16 cellular contexts compared by ENCODE assay signal in genomic region chr1:6464915-6465314, GRCh38. TPM values are rescaled to one million over a fixed set of nuclear protein-coding genes. Genes with fewer than 3 reads are reported as not detected.
DNase-seq lines count a peak whose midpoint lies in the region; ATAC-seq and TF ChIP-seq lines count a peak whose summit lies in the region.
"Had no signal": no experiment of that assay in that cellular context is flagged by ENCODE, and none has a peak within 500 bp of the region (broad histone marks: within the 10 kb centered on the region; RNA-seq: fewer than 3 reads in every experiment).

No MANE protein-coding gene starts in this region.

- H3K4me3 ChIP-seq in CD4-positive, alpha-beta memory T cell (ENCODE audit: low read length in 2 of 2) = peak overlapping the region; percentile 79 to 85
- H3K4me3 ChIP-seq in naive thymus-derived CD4-positive, alpha-beta T cell (ENCODE audit: low read length) = peak overlapping the region; percentile 89
- H3K4me3 ChIP-seq in lower lobe of right lung = no peak overlapping the region
- H3K4me3 ChIP-seq: A549, hepatocyte had no signal

- H3K9me3 ChIP-seq in CD4-positive, alpha-beta memory T cell (ENCODE audit: control insufficient read depth in 1 of 2, low read length in 2 of 2) = no peaks in the 10 kb centered on the region
- no peaks in the 10 kb centered on the region for H3K9me3 ChIP-seq in naive thymus-derived CD4-positive, alpha-beta T cell (ENCODE audit: control insufficient read depth in 2 of 3, low read length in 3 of 3)
- no peaks in the 10 kb centered on the region for H3K9me3 ChIP-seq in lower lobe of right lung
- H3K9me3 ChIP-seq: A549, SK-N-SH had no signal

- H3K36me3 Mint-ChIP-seq in activated CD4-positive, alpha-beta T cell treated with anti-CD3 and anti-CD28 coated beads, Interleukin-2, amount 10 ng/mL, durations not matched to agents 24 days and 14 days (ENCODE audit: low read depth) = peaks cover 40% of the 10 kb centered on the region
- H3K36me3 Mint-ChIP-seq in CD4-positive, alpha-beta memory T cell = peaks cover 23 to 43% of the 10 kb centered on the region in 2 donors
- peaks cover 42% of the 10 kb centered on the region for H3K36me3 Mint-ChIP-seq in activated T-helper 2 cell treated with anti-CD3 and anti-CD28 coated beads, Interferon-gamma antibody, Interleukin-2, Interleukin-4, amounts not matched to agents 10 μg/mL and 5 μg/mL and 100 μg/mL, durations not matched to agents 14 hours and 24 hours and 36 hours (ENCODE audit: low read depth)
- H3K36me3 Mint-ChIP-seq in naive thymus-derived CD4-positive, alpha-beta T cell = peaks cover 4 to 34% (median 17%) of the 10 kb centered on the region in 5 donors

- peaks cover 31% of the 10 kb centered on the region for H3K36me3 ChIP-seq in CD4-positive, alpha-beta memory T cell (ENCODE audit: insufficient read depth, low read length)
- peaks cover 9 to 43% (median 12%) of the 10 kb centered on the region in 3 experiments for H3K36me3 ChIP-seq in naive thymus-derived CD4-positive, alpha-beta T cell (ENCODE audit: control insufficient read depth in 2 of 3, insufficient read depth in 3 of 3, low read length in 3 of 3)
- peaks cover 16% of the 10 kb centered on the region for H3K36me3 ChIP-seq in lower lobe of right lung

- H3K27ac ChIP-seq in CD4-positive, alpha-beta memory T cell (ENCODE audit: low read depth, low read length) = peak overlapping the region; percentile 95
- peak overlapping the region; percentile 94 for H3K27ac ChIP-seq in naive thymus-derived CD4-positive, alpha-beta T cell (ENCODE audit: low read depth, low read length)
- H3K27ac ChIP-seq in lower lobe of right lung = no peak overlapping the region
- H3K27ac ChIP-seq: A549, hepatocyte had no signal

- intact Hi-C loops in activated CD4-positive, alpha-beta T cell treated with anti-CD3 and anti-CD28 coated beads, Interleukin-2, amount 10 ng/mL, durations not matched to agents 24 days and 14 days (cut with micrococcal nuclease) = loop anchor here (5.0 kb wide), 1 partner anchor 43 kb away; the partner anchor contains the start of gene ESPN
- intact Hi-C loops in CD4-positive, alpha-beta memory T cell (cut with micrococcal nuclease) = loop anchor here (1.0 to 10.0 kb wide), 2 partner anchors 16 to 320 kb away; partner anchors contain the start of gene CAMTA1
- intact Hi-C loops in activated T-helper 2 cell treated with anti-CD3 and anti-CD28 coated beads, Interferon-gamma antibody, Interleukin-2, Interleukin-4, amounts not matched to agents 10 μg/mL and 5 μg/mL and 100 μg/mL, durations not matched to agents 14 hours and 24 hours and 36 hours (cut with micrococcal nuclease) = no loop called here
- intact Hi-C loops in naive thymus-derived CD4-positive, alpha-beta T cell (cut with micrococcal nuclease) = loop anchor here (1.0 to 10.0 kb wide), 3 partner anchors 10 to 320 kb away; partner anchors contain the start of gene CAMTA1 (in 1 of the 2)
- intact Hi-C loops in lower lobe of right lung (cut with DNase I) = no loop called here

- POLR2A ChIA-PET in CD4-positive, alpha-beta memory T cell (lab: Charles Lee; ENCODE audit: partially characterized antibody) = interaction anchor here (1.2 to 18.2 kb wide), 9 partner anchors 11 to 159 kb away, joined by 3 to 390 read pairs (median 5); partner anchors contain the start of genes KLHL21, THAP3 and ZBTB48
- POLR2A ChIA-PET in naive thymus-derived CD4-positive, alpha-beta T cell (lab: Charles Lee) = interaction anchor here (0.6 to 11.7 kb wide), 3 partner anchors 14 to 137 kb away, joined by 3 to 165 read pairs (median 6); no protein-coding TSS in a partner anchor

- no peak for DNase-seq in activated CD4-positive, alpha-beta T cell treated with anti-CD3 and anti-CD28 coated beads, Interleukin-2, amount 10 ng/mL, durations not matched to agents 24 days and 14 days
- no peak for DNase-seq in activated CD4-positive, alpha-beta T cell treated with anti-CD3 and anti-CD28 coated beads for 48 hours
- DNase-seq in CD4-positive, alpha-beta memory T cell = no peak
- no peak for DNase-seq in activated T-helper 2 cell treated with anti-CD3 and anti-CD28 coated beads, Interferon-gamma antibody, Interleukin-2, Interleukin-4, amounts not matched to agents 10 μg/mL and 5 μg/mL and 100 μg/mL, durations not matched to agents 14 hours and 24 hours and 36 hours (ENCODE audit: low spot score)
- no peak for DNase-seq in naive thymus-derived CD4-positive, alpha-beta T cell
- DNase-seq in NCI-H69 (lab: John Stamatoyannopoulos, UW) (no peak), lower lobe of right lung (no peak), amniotic stem cell (lab: John Stamatoyannopoulos, UW) (no peak)
- DNase-seq: effector CD8-positive, alpha-beta T cell; NCI-H1092; NCI-H2171; retina; SK-N-SH had no signal

- no peaks in the 10 kb centered on the region for H3K9me3 Mint-ChIP-seq in activated CD4-positive, alpha-beta T cell treated with anti-CD3 and anti-CD28 coated beads, Interleukin-2, amount 10 ng/mL, durations not matched to agents 24 days and 14 days
- no peaks in the 10 kb centered on the region for H3K9me3 Mint-ChIP-seq in CD4-positive, alpha-beta memory T cell
- H3K9me3 Mint-ChIP-seq in activated T-helper 2 cell treated with anti-CD3 and anti-CD28 coated beads, Interferon-gamma antibody, Interleukin-2, Interleukin-4, amounts not matched to agents 10 μg/mL and 5 μg/mL and 100 μg/mL, durations not matched to agents 14 hours and 24 hours and 36 hours = no peaks in the 10 kb centered on the region
- no peaks in the 10 kb centered on the region for H3K9me3 Mint-ChIP-seq in naive thymus-derived CD4-positive, alpha-beta T cell
- H3K9me3 Mint-ChIP-seq: mesothelial cell of epicardium had no signal

- peak overlapping the region; percentile 98 for H3K4me3 Mint-ChIP-seq in activated CD4-positive, alpha-beta T cell treated with anti-CD3 and anti-CD28 coated beads, Interleukin-2, amount 10 ng/mL, durations not matched to agents 24 days and 14 days
- H3K4me3 Mint-ChIP-seq in CD4-positive, alpha-beta memory T cell = peak overlapping the region; percentile 88 to 99 (median 94)
- H3K4me3 Mint-ChIP-seq in activated T-helper 2 cell treated with anti-CD3 and anti-CD28 coated beads, Interferon-gamma antibody, Interleukin-2, Interleukin-4, amounts not matched to agents 10 μg/mL and 5 μg/mL and 100 μg/mL, durations not matched to agents 14 hours and 24 hours and 36 hours (ENCODE audit: low read depth) = peak overlapping the region; percentile 93
- peak overlapping the region; percentile 89 to 98 (median 92) for H3K4me3 Mint-ChIP-seq in naive thymus-derived CD4-positive, alpha-beta T cell
- H3K4me3 Mint-ChIP-seq: mesothelial cell of epicardium had no signal

- CTCF ChIA-PET in CD4-positive, alpha-beta memory T cell (lab: Charles Lee; ENCODE audit: partially characterized antibody) = interaction anchor here (1.3 to 6.6 kb wide), 7 partner anchors 10 to 45 kb away, joined by 3 to 53 read pairs (median 6); partner anchors contain the start of gene HES2
- CTCF ChIA-PET in naive thymus-derived CD4-positive, alpha-beta T cell (lab: Charles Lee) = interaction anchor here (0.9 to 1.0 kb wide), 2 partner anchors 13 to 42 kb away, joined by 3 read pairs; no protein-coding TSS in a partner anchor

- H3K4me1 Mint-ChIP-seq in activated CD4-positive, alpha-beta T cell treated with anti-CD3 and anti-CD28 coated beads, Interleukin-2, amount 10 ng/mL, durations not matched to agents 24 days and 14 days = peaks cover 37% of the 10 kb centered on the region
- peaks cover 22 to 70% (median 44%) of the 10 kb centered on the region in 4 donors for H3K4me1 Mint-ChIP-seq in CD4-positive, alpha-beta memory T cell
- H3K4me1 Mint-ChIP-seq in activated T-helper 2 cell treated with anti-CD3 and anti-CD28 coated beads, Interferon-gamma antibody, Interleukin-2, Interleukin-4, amounts not matched to agents 10 μg/mL and 5 μg/mL and 100 μg/mL, durations not matched to agents 14 hours and 24 hours and 36 hours (ENCODE audit: low read depth) = peaks cover 31% of the 10 kb centered on the region
- H3K4me1 Mint-ChIP-seq in naive thymus-derived CD4-positive, alpha-beta T cell = peaks cover 20 to 51% (median 46%) of the 10 kb centered on the region in 7 donors

- H3K27me3 ChIP-seq in CD4-positive, alpha-beta memory T cell (ENCODE audit: insufficient read depth, low read length) = no peaks in the 10 kb centered on the region
- no peaks in the 10 kb centered on the region for H3K27me3 ChIP-seq in naive thymus-derived CD4-positive, alpha-beta T cell (ENCODE audit: control insufficient read depth in 2 of 2, insufficient read depth in 2 of 2, low read length in 2 of 2)
- peaks cover 21% of the 10 kb centered on the region for H3K27me3 ChIP-seq in lower lobe of right lung (ENCODE audit: low read depth)
- H3K27me3 ChIP-seq: hepatocyte had no signal

- no peaks in the 10 kb centered on the region for H3K27me3 Mint-ChIP-seq in activated CD4-positive, alpha-beta T cell treated with anti-CD3 and anti-CD28 coated beads, Interleukin-2, amount 10 ng/mL, durations not matched to agents 24 days and 14 days
- no peaks in the 10 kb centered on the region for H3K27me3 Mint-ChIP-seq in CD4-positive, alpha-beta memory T cell
- H3K27me3 Mint-ChIP-seq in activated T-helper 2 cell treated with anti-CD3 and anti-CD28 coated beads, Interferon-gamma antibody, Interleukin-2, Interleukin-4, amounts not matched to agents 10 μg/mL and 5 μg/mL and 100 μg/mL, durations not matched to agents 14 hours and 24 hours and 36 hours (ENCODE audit: low read depth) = no peaks in the 10 kb centered on the region
- peaks cover 0 to 3% (median 0%) of the 10 kb centered on the region in 5 donors for H3K27me3 Mint-ChIP-seq in naive thymus-derived CD4-positive, alpha-beta T cell

- ATAC-seq in naive thymus-derived CD4-positive, alpha-beta T cell = no peak
- no peak for ATAC-seq in lower lobe of right lung

- H3K4me1 ChIP-seq in CD4-positive, alpha-beta memory T cell (ENCODE audit: insufficient read depth, low read length) = peaks cover 56% of the 10 kb centered on the region
- H3K4me1 ChIP-seq in naive thymus-derived CD4-positive, alpha-beta T cell (ENCODE audit: control insufficient read depth in 2 of 2, insufficient read depth in 2 of 2, low read length in 2 of 2) = peaks cover 31 to 48% of the 10 kb centered on the region in 2 donors
- H3K4me1 ChIP-seq in lower lobe of right lung = no peaks in the 10 kb centered on the region
- H3K4me1 ChIP-seq: A549 had no signal

- peak overlapping the region; percentile 85 for H3K27ac Mint-ChIP-seq in activated CD4-positive, alpha-beta T cell treated with anti-CD3 and anti-CD28 coated beads, Interleukin-2, amount 10 ng/mL, durations not matched to agents 24 days and 14 days
- H3K27ac Mint-ChIP-seq in CD4-positive, alpha-beta memory T cell = peak overlapping the region; percentile 97 to 100 (median 97)
- peak overlapping the region; percentile 77 for H3K27ac Mint-ChIP-seq in activated T-helper 2 cell treated with anti-CD3 and anti-CD28 coated beads, Interferon-gamma antibody, Interleukin-2, Interleukin-4, amounts not matched to agents 10 μg/mL and 5 μg/mL and 100 μg/mL, durations not matched to agents 14 hours and 24 hours and 36 hours
- peak overlapping the region; percentile 90 to 99 (median 95) for H3K27ac Mint-ChIP-seq in naive thymus-derived CD4-positive, alpha-beta T cell
- H3K27ac Mint-ChIP-seq: mesothelial cell of epicardium had no signal

- no peak for TF ChIP-seq CTCF in lower lobe of right lung (IDR thresholded peaks at IDR 0.05)

RNA-seq across cellular contexts. Expression of gene TNFRSF25, which starts 1.1 kb away (rescaled TPM):
- 139 and 146 TPM in 2 replicates for total RNA-seq in activated CD4-positive, alpha-beta T cell treated with anti-CD3 and anti-CD28 coated beads, Interleukin-2, amount 10 ng/mL, durations not matched to agents 24 days and 14 days
- total RNA-seq in CD4-positive, alpha-beta memory T cell = 100 to 1,000 TPM; 392 to 415 TPM
- 10 to 100 TPM; 28.9 to 60.7 TPM for polyA plus RNA-seq in CD4-positive, alpha-beta memory T cell
- 88.0 and 89.7 TPM in 2 replicates for total RNA-seq in activated T-helper 2 cell treated with anti-CD3 and anti-CD28 coated beads, Interferon-gamma antibody, Interleukin-2, Interleukin-4, amounts not matched to agents 10 μg/mL and 5 μg/mL and 100 μg/mL, durations not matched to agents 14 hours and 24 hours and 36 hours
- total RNA-seq in naive thymus-derived CD4-positive, alpha-beta T cell = 100 to 1,000 TPM; 151 to 352 (median 179) TPM
- 10 to 100 TPM; 17.3 to 40.5 TPM for polyA plus RNA-seq in naive thymus-derived CD4-positive, alpha-beta T cell
- 8.2 TPM for total RNA-seq in lower lobe of right lung

RNA-seq across cellular contexts. Expression of gene PLEKHG5, which starts 26.6 kb away (rescaled TPM):
- total RNA-seq in activated CD4-positive, alpha-beta T cell treated with anti-CD3 and anti-CD28 coated beads, Interleukin-2, amount 10 ng/mL, durations not matched to agents 24 days and 14 days = 1.3 and 1.9 TPM in 2 replicates
- total RNA-seq in CD4-positive, alpha-beta memory T cell = 10 to 100 TPM; 10.4 to 11.8 TPM
- 1 to 10 TPM; 1.7 to 2.0 TPM for polyA plus RNA-seq in CD4-positive, alpha-beta memory T cell
- total RNA-seq in activated T-helper 2 cell treated with anti-CD3 and anti-CD28 coated beads, Interferon-gamma antibody, Interleukin-2, Interleukin-4, amounts not matched to agents 10 μg/mL and 5 μg/mL and 100 μg/mL, durations not matched to agents 14 hours and 24 hours and 36 hours = 1.1 and 1.6 TPM in 2 replicates
- total RNA-seq in naive thymus-derived CD4-positive, alpha-beta T cell = 10 to 100 TPM in 3 of 5 experiments, 1 to 10 TPM in 2; 2.2 to 15.6 (median 11.7) TPM
- 1 to 10 TPM in 1 of 2 donors, not detected in 1; 2.0 TPM for polyA plus RNA-seq in naive thymus-derived CD4-positive, alpha-beta T cell
- 9.5 TPM for total RNA-seq in lower lobe of right lung

RNA-seq across cellular contexts. Expression of gene ESPN, which starts 40.3 kb away (rescaled TPM):
- total RNA-seq in activated CD4-positive, alpha-beta T cell treated with anti-CD3 and anti-CD28 coated beads, Interleukin-2, amount 10 ng/mL, durations not matched to agents 24 days and 14 days = 0.49 and 1.3 TPM in 2 replicates
- 10 to 100 TPM; 10.9 to 13.5 TPM for total RNA-seq in CD4-positive, alpha-beta memory T cell
- polyA plus RNA-seq in CD4-positive, alpha-beta memory T cell = 1 to 10 TPM in 1 of 2 donors, under 1 TPM in 1; 0.48 to 1.8 TPM
- total RNA-seq in activated T-helper 2 cell treated with anti-CD3 and anti-CD28 coated beads, Interferon-gamma antibody, Interleukin-2, Interleukin-4, amounts not matched to agents 10 μg/mL and 5 μg/mL and 100 μg/mL, durations not matched to agents 14 hours and 24 hours and 36 hours = 0.87 and 1.0 TPM in 2 replicates
- total RNA-seq in naive thymus-derived CD4-positive, alpha-beta T cell = 1 to 10 TPM in 4 of 5 experiments, under 1 TPM in 1; 0.85 to 2.9 (median 2.3) TPM
- under 1 TPM; 0.40 to 0.60 TPM for polyA plus RNA-seq in naive thymus-derived CD4-positive, alpha-beta T cell
- 8.3 TPM for total RNA-seq in lower lobe of right lung

RNA-seq across cellular contexts. Expression of gene HES2, which starts 45.2 kb away (rescaled TPM):
- 0.19 and 0.26 TPM in 2 replicates for total RNA-seq in activated CD4-positive, alpha-beta T cell treated with anti-CD3 and anti-CD28 coated beads, Interleukin-2, amount 10 ng/mL, durations not matched to agents 24 days and 14 days
- total RNA-seq in CD4-positive, alpha-beta memory T cell = not detected
- not detected for polyA plus RNA-seq in CD4-positive, alpha-beta memory T cell
- total RNA-seq in activated T-helper 2 cell treated with anti-CD3 and anti-CD28 coated beads, Interferon-gamma antibody, Interleukin-2, Interleukin-4, amounts not matched to agents 10 μg/mL and 5 μg/mL and 100 μg/mL, durations not matched to agents 14 hours and 24 hours and 36 hours = 0.21 and 0.51 TPM in 2 replicates
- total RNA-seq in naive thymus-derived CD4-positive, alpha-beta T cell = under 1 TPM in 1 of 5 experiments, not detected in 4; 0.56 TPM
- not detected for polyA plus RNA-seq in naive thymus-derived CD4-positive, alpha-beta T cell
- 6.4 TPM for total RNA-seq in lower lobe of right lung

Comparison
In these comparisons a context has a peak if more than half of its experiments do, and no peak if none do; other contexts are left out.
1. intact Hi-C loops: an anchor here in activated CD4-positive, alpha-beta T cell treated with anti-CD3 and anti-CD28 coated beads, Interleukin-2, amount 10 ng/mL, durations not matched to agents 24 days and 14 days (5.0 kb wide), CD4-positive, alpha-beta memory T cell (1.0 to 10.0 kb wide) and naive thymus-derived CD4-positive, alpha-beta T cell (1.0 to 10.0 kb wide); none called in activated T-helper 2 cell treated with anti-CD3 and anti-CD28 coated beads, Interferon-gamma antibody, Interleukin-2, Interleukin-4, amounts not matched to agents 10 μg/mL and 5 μg/mL and 100 μg/mL, durations not matched to agents 14 hours and 24 hours and 36 hours and lower lobe of right lung.